In the genomic region with DNA sequence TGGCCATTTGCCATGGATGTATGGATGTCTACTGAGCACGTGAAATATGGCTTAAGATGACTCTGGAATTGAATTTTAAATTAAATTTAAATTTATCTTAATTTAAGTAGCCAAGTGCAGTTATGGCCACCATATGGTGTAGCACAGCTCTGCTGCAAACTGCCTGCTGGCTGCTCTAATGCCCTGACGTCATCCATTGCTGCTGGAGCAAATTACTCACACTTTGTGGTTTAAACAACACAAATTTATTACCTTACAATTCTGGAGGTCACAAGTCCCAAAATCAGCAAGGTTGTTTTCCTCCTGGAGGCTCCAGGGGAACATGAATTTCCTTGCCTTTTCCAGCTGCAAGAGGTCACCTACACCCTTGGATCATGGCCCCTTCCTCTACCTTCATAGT, we compare ENCODE assay signal across 25 cellular contexts.
"Had no signal": no experiment of that assay in that cellular context is flagged by ENCODE, and none has a peak within 500 bp of the region (broad histone marks: within the 10 kb centered on the region; RNA-seq: fewer than 3 reads in every experiment).

No MANE protein-coding gene starts in this region.

- H3K27ac ChIP-seq: brain microvascular endothelial cell, KMS-11, RWPE1, SJSA1 had no signal

- H3K9me3 Mint-ChIP-seq: activated CD8-positive, alpha-beta T cell treated with anti-CD3 and anti-CD28 coated beads for 36 hours had no signal

- H3K4me3 Mint-ChIP-seq: activated CD8-positive, alpha-beta T cell treated with anti-CD3 and anti-CD28 coated beads for 36 hours; activated naive CD8-positive, alpha-beta T cell treated with anti-CD3 and anti-CD28 coated beads, Interleukin-2, amount 10 ng/mL, durations not matched to agents 7 days and 5 days; IgD-negative memory B cell; T-cell had no signal

- H3K4me3 ChIP-seq: MG63, SJSA1 had no signal

- H3K36me3 ChIP-seq: brain microvascular endothelial cell, MG63, SJSA1 had no signal

- H3K36me3 Mint-ChIP-seq: activated naive CD8-positive, alpha-beta T cell treated with anti-CD3 and anti-CD28 coated beads, Interleukin-2, amount 10 ng/mL, durations not matched to agents 7 days and 5 days; IgD-negative memory B cell; T-cell had no signal

- H3K27me3 ChIP-seq: brain microvascular endothelial cell, MG63, SJSA1 had no signal

- H3K27ac Mint-ChIP-seq: activated CD8-positive, alpha-beta T cell treated with anti-CD3 and anti-CD28 coated beads for 36 hours; activated naive CD8-positive, alpha-beta T cell treated with anti-CD3 and anti-CD28 coated beads, Interleukin-2, amount 10 ng/mL, durations not matched to agents 7 days and 5 days; IgD-negative memory B cell; T-cell had no signal

- H3K4me2 ChIP-seq: KMS-11 had no signal

- DNase-seq: activated CD4-positive, alpha-beta T cell treated with anti-CD3 and anti-CD28 coated beads for 4 hours; activated CD8-positive, alpha-beta memory T cell treated with anti-CD3 and anti-CD28 coated beads, Interleukin-2, amount 50 U/mL, for 48 hours; activated CD8-positive, alpha-beta T cell treated with anti-CD3 and anti-CD28 coated beads for 36 hours; activated naive CD4-positive, alpha-beta T cell treated with anti-CD3 and anti-CD28 coated beads, Interleukin-2, amount 50 U/mL, for 16 hours; activated naive CD8-positive, alpha-beta T cell treated with anti-CD3 and anti-CD28 coated beads, Interleukin-2, amount 10 ng/mL, durations not matched to agents 7 days and 5 days; activated T-cell treated with anti-CD3 and anti-CD28 coated beads, Interleukin-2, amount 50 U/mL, for 1 hour; aorta; brain microvascular endothelial cell; MG63; NCI-H1105; NCI-H1436; NCI-H1694 treated with DMSO at 0.1 percent for 48 hours; NCI-H2029 treated with DMSO at 0.1 percent for 48 hours; NCI-H2227 treated with DMSO at 0.1 percent for 48 hours; NCI-H526; NCI-H774; SHP77; T-cell; T1000 had no signal

- H3K4me1 ChIP-seq: SJSA1 had no signal

- H3K4me1 Mint-ChIP-seq: activated naive CD8-positive, alpha-beta T cell treated with anti-CD3 and anti-CD28 coated beads, Interleukin-2, amount 10 ng/mL, durations not matched to agents 7 days and 5 days; IgD-negative memory B cell; T-cell had no signal

- H3K9me3 ChIP-seq: MG63, SJSA1 had no signal

- H3K9ac ChIP-seq: KMS-11 had no signal

- H3K27me3 Mint-ChIP-seq: activated CD8-positive, alpha-beta T cell treated with anti-CD3 and anti-CD28 coated beads for 36 hours; activated naive CD8-positive, alpha-beta T cell treated with anti-CD3 and anti-CD28 coated beads, Interleukin-2, amount 10 ng/mL, durations not matched to agents 7 days and 5 days; IgD-negative memory B cell; T-cell had no signal

- ATAC-seq: activated CD4-positive, CD25-positive, alpha-beta regulatory T cell treated with anti-CD3 and anti-CD28 coated beads, Interleukin-2, amount 50 U/mL, for 24 hours; activated CD8-positive, alpha-beta T cell treated with anti-CD3 and anti-CD28 coated beads for 36 hours; Panc1; T-cell had no signal
